In genomic region chr9:95679874-95680273, GRCh38 we compare ENCODE assay signal across 35 cellular contexts.
"Had no signal": no experiment of that assay in that cellular context is flagged by ENCODE, and none has a peak within 500 bp of the region (broad histone marks: within the 10 kb centered on the region; RNA-seq: fewer than 3 reads in every experiment).

No MANE protein-coding gene starts in this region.

- DNase-seq: Karpas-422, Kasumi-1, MG63, MM.1S, MV-4-11, NCI-H1048, NCI-H1092, NCI-H1092 treated with DMSO at 0.1 percent for 48 hours, NCI-H1105, NCI-H1105 treated with DMSO at 0.1 percent for 48 hours, NCI-H1417, NCI-H1417 treated with DMSO at 0.1 percent for 48 hours, NCI-H1436, NCI-H1436 treated with DMSO at 0.1 percent for 48 hours, NCI-H146, NCI-H1694, NCI-H1694 treated with DMSO at 0.1 percent for 48 hours, NCI-H187, NCI-H187 treated with DMSO at 0.1 percent for 48 hours, NCI-H1930, NCI-H2029, NCI-H2029 treated with DMSO at 0.1 percent for 48 hours, NCI-H2081, NCI-H2081 treated with DMSO at 0.1 percent for 48 hours, NCI-H2107, NCI-H2171, NCI-H2171 treated with DMSO at 0.1 percent for 48 hours, NCI-H2227 treated with DMSO at 0.1 percent for 48 hours, NCI-H226, NCI-H345, NCI-H446, NCI-H510A, NCI-H510A treated with DMSO at 0.1 percent for 48 hours, NCI-H524 had no signal

- H3K27me3 ChIP-seq: MG63 had no signal

- H3K36me3 ChIP-seq: MG63 had no signal

- H3K9ac ChIP-seq: KMS-11 had no signal

- H3K4me3 ChIP-seq: MG63 had no signal

- H3K9me3 ChIP-seq: MG63 had no signal

- H3K27ac ChIP-seq: KMS-11 had no signal

- H3K4me2 ChIP-seq: KMS-11 had no signal
